ENCODE assay signal across 21 cellular contexts in the genomic region with DNA sequence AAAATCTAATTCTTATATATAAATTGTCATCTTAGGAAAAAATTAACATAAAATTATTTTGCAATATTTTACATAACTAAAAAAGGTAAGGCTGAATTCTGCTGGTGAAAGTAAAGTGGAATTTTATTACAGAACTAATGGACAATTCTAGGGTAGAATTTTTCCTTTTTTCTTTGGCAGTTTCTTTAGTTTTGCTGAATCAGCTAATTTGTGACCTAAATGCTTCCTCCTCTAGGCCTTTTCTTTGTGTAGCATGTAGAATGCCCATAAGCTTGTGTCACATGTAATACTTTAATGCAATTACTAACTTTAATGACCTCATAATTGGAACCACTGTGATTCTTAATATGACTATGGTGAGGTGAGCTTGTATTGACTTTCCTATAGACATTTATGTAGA.
DNase-seq lines count a peak whose midpoint lies in the region; ATAC-seq, FAIRE-seq and TF ChIP-seq lines count a peak whose summit lies in the region.
"Had no signal": no experiment of that assay in that cellular context is flagged by ENCODE, and none has a peak within 500 bp of the region (broad histone marks: within the 10 kb centered on the region; RNA-seq: fewer than 3 reads in every experiment).

No MANE protein-coding gene starts in this region.

- BruUV-seq in HepG2 (replicated peaks; lab: Mats Ljungman, UMichigan) (no TSS peak), K562 (replicated peaks; lab: Mats Ljungman, UMichigan) (no TSS peak)

- H2AFZ ChIP-seq in HepG2 (ENCODE audit: low read length): no peak overlapping the region
- H2AFZ ChIP-seq in K562 (ENCODE audit: low read depth, low read length): no peak overlapping the region

- H3K27ac Mint-ChIP-seq in HFFc6: no peak overlapping the region
- H3K27ac Mint-ChIP-seq: CD14-positive monocyte; CD4-positive, alpha-beta T cell; CD8-positive, alpha-beta memory T cell had no signal

- peaks cover 26% of the 10 kb centered on the region for H3K9me3 Mint-ChIP-seq in HFFc6
- H3K9me3 Mint-ChIP-seq: CD4-positive, alpha-beta T cell had no signal

- H3K9me1 ChIP-seq in K562 (ENCODE audit: control insufficient read depth, insufficient read depth, low read length): no peaks in the 10 kb centered on the region

- no peak overlapping the region for H3K9ac ChIP-seq in HepG2 (ENCODE audit: insufficient read depth, low read depth, low read length)
- H3K9ac ChIP-seq in K562 (ENCODE audit: insufficient read depth in 1 of 2, low read depth in 2 of 2, low read length in 2 of 2): no peak overlapping the region
- H3K9ac ChIP-seq: BLaER1 treated with 17β-estradiol and CSF1 and Interleukin-3, amounts not matched to agents 10 nM and 100 nM had no signal

- H3K27ac ChIP-seq in HepG2 (ENCODE audit: extremely low read length, insufficient read depth, low read length): no peak overlapping the region
- H3K27ac ChIP-seq in right lobe of liver: no peak overlapping the region
- no peak overlapping the region for H3K27ac ChIP-seq in K562 (ENCODE audit: extremely low read depth, low read depth, low read length)
- H3K27ac ChIP-seq: 22Rv1; BLaER1 treated with 17β-estradiol and CSF1 and Interleukin-3, amounts not matched to agents 10 nM and 100 nM had no signal

- no peaks in the 10 kb centered on the region for H3K4me1 Mint-ChIP-seq in HFFc6 (ENCODE audit: low read depth)
- H3K4me1 Mint-ChIP-seq: CD14-positive monocyte; CD8-positive, alpha-beta memory T cell had no signal

- peaks cover 87% of the 10 kb centered on the region for H3K9me3 ChIP-seq in HepG2 (ENCODE audit: low read length)
- peaks cover 0 to 5% (median 0%) of the 10 kb centered on the region in 4 donors for H3K9me3 ChIP-seq in right lobe of liver
- no peaks in the 10 kb centered on the region; the same call in 1 of the 2 replicates for H3K9me3 ChIP-seq in K562 (replicated peaks; ENCODE audit: control insufficient read depth, insufficient read depth, low read depth, low read length)
- H3K9me3 ChIP-seq: BE2C had no signal

- TF ChIP-seq RAD21 in HepG2 (CRISPR knock-in tag; IDR thresholded peaks at IDR 0.05) (no peak), K562 (CRISPR knock-in tag; conservative IDR thresholded peaks at IDR 0.05 in 1 of 2, IDR thresholded peaks at IDR 0.05 in 1 of 2) (no peak)

- H3K27me3 ChIP-seq in HepG2 (ENCODE audit: control insufficient read depth in 1 of 2, insufficient read depth in 2 of 2, low read length in 2 of 2): no peaks in the 10 kb centered on the region
- no peaks in the 10 kb centered on the region for H3K27me3 ChIP-seq in right lobe of liver
- no peaks in the 10 kb centered on the region for H3K27me3 ChIP-seq in K562 (ENCODE audit: control insufficient read depth in 2 of 2, insufficient read depth in 2 of 2, low read length in 2 of 2)
- H3K27me3 ChIP-seq: BE2C; BLaER1 treated with 17β-estradiol and CSF1 and Interleukin-3, amounts not matched to agents 10 nM and 100 nM had no signal

- H3K36me3 ChIP-seq in HepG2 (replicated peaks in 1 of 2; ENCODE audit: control insufficient read depth in 1 of 2, insufficient read depth in 2 of 2, low read length in 2 of 2): no peaks in the 10 kb centered on the region
- no peaks in the 10 kb centered on the region for H3K36me3 ChIP-seq in right lobe of liver
- no peaks in the 10 kb centered on the region for H3K36me3 ChIP-seq in K562 (ENCODE audit: control insufficient read depth, insufficient read depth, low read length)
- H3K36me3 ChIP-seq: BE2C; BLaER1 treated with 17β-estradiol and CSF1 and Interleukin-3, amounts not matched to agents 10 nM and 100 nM had no signal

- POLR2A ChIA-PET in HepG2 (lab: Yijun Ruan, JAX): no interaction called here
- POLR2A ChIA-PET in K562 (lab: Yijun Ruan, JAX): no interaction called here

- TF ChIP-seq POLR2A in HepG2 (IDR thresholded peaks at IDR 0.05; ENCODE audit: insufficient read depth in 1 of 2, low read depth in 2 of 2, low read length in 2 of 2) (no peak), right lobe of liver (IDR thresholded peaks at IDR 0.05) (no peak), K562 (conservative IDR thresholded peaks at IDR 0.05) (no peak)

- intact Hi-C loops in HepG2 (cut with micrococcal nuclease; ENCODE audit: unreplicated experiment) (no loop called here), right lobe of liver (cut with DNase I) (no loop called here), K562 (cut with micrococcal nuclease) (no loop called here)

- no peaks in the 10 kb centered on the region for H3K79me2 ChIP-seq in HepG2 (ENCODE audit: insufficient read depth, low read length)
- H3K79me2 ChIP-seq in K562 (ENCODE audit: control insufficient read depth, insufficient read depth, low read length): no peaks in the 10 kb centered on the region

- H3K36me3 Mint-ChIP-seq in HFFc6 (ENCODE audit: low read depth): no peaks in the 10 kb centered on the region; the same call in 1 of the 2 replicates
- H3K36me3 Mint-ChIP-seq: CD14-positive monocyte; CD8-positive, alpha-beta memory T cell had no signal

- no peak for TF ChIP-seq EP300 in HepG2 (IDR thresholded peaks at IDR 0.05; ENCODE audit: low read depth in 2 of 2, low read length in 2 of 2)
- TF ChIP-seq EP300 in HepG2 (CRISPR knock-in tag; IDR thresholded peaks at IDR 0.05; ENCODE audit: borderline replicate concordance): no peak
- TF ChIP-seq EP300 in K562 (IDR thresholded peaks at IDR 0.05; ENCODE audit: low read length): no peak

- no peaks in the 10 kb centered on the region for H3K27me3 Mint-ChIP-seq in HFFc6 (ENCODE audit: insufficient read depth)
- H3K27me3 Mint-ChIP-seq: CD4-positive, alpha-beta T cell; CD8-positive, alpha-beta memory T cell had no signal

- H3K4me2 ChIP-seq in HepG2 (ENCODE audit: low read depth, low read length) (no peak overlapping the region), K562 (ENCODE audit: insufficient read depth, low read length) (no peak overlapping the region)
- H3K4me2 ChIP-seq: BLaER1 treated with 17β-estradiol and CSF1 and Interleukin-3, amounts not matched to agents 10 nM and 100 nM had no signal

- H3K4me3 ChIP-seq in HepG2 (replicated peaks in 1 of 3; ENCODE audit: insufficient read depth in 1 of 3, low read depth in 2 of 3, low read length in 3 of 3) (no peak overlapping the region), right lobe of liver (no peak overlapping the region), K562 (no peak overlapping the region)
- H3K4me3 ChIP-seq: BLaER1 treated with 17β-estradiol and CSF1 and Interleukin-3, amounts not matched to agents 10 nM and 100 nM had no signal

- no peak for DNase-seq in HepG2 (ENCODE audit: low spot score)
- DNase-seq in right lobe of liver: no peak
- peak; percentile 77 for DNase-seq in NCI-H82 (lab: John Stamatoyannopoulos, UW)
- DNase-seq in K562 (ENCODE audit: extremely low read depth in 1 of 4, low spot score in 3 of 4): no peak
- DNase-seq in HFFc6: no peak
- no peak for DNase-seq in D721Med (ENCODE audit: insufficient read length, low spot score)
- DNase-seq: ACHN; AML-193; BE2C; CD4-positive, alpha-beta T cell; CD8-positive, alpha-beta memory T cell; DMS53; DMS79 treated with DMSO at 0.1 percent for 48 hours; GF-D8; GOT3 had no signal

- H3K4me1 ChIP-seq in HepG2 (ENCODE audit: insufficient read depth, low read length) (no peaks in the 10 kb centered on the region), right lobe of liver (no peaks in the 10 kb centered on the region), K562 (replicated peaks in 1 of 2; ENCODE audit: control insufficient read depth in 2 of 2, insufficient read depth in 2 of 2, low read length in 2 of 2) (no peaks in the 10 kb centered on the region)
- H3K4me1 ChIP-seq: BE2C; BLaER1 treated with 17β-estradiol and CSF1 and Interleukin-3, amounts not matched to agents 10 nM and 100 nM had no signal

- TF ChIP-seq CTCF in HepG2 (CRISPR knock-in tag; IDR thresholded peaks at IDR 0.05): no peak
- no peak for TF ChIP-seq CTCF in right lobe of liver (IDR thresholded peaks at IDR 0.05)
- no peak for TF ChIP-seq CTCF in K562 (IDR thresholded peaks at IDR 0.05 in 2 of 3, conservative IDR thresholded peaks at IDR 0.05 in 1 of 3; ENCODE audit: insufficient read depth in 2 of 3, low read depth in 1 of 3, low read length in 3 of 3)
- no peak for TF ChIP-seq CTCF in HFFc6 (IDR thresholded peaks at IDR 0.05)
- no peak for TF ChIP-seq CTCF in D721Med (IDR thresholded peaks at IDR 0.05; ENCODE audit: insufficient read depth, missing control alignments)

- H3K4me3 Mint-ChIP-seq in HFFc6: no peak overlapping the region
- H3K4me3 Mint-ChIP-seq: CD14-positive monocyte; CD4-positive, alpha-beta T cell; CD8-positive, alpha-beta memory T cell had no signal

- H4K20me1 ChIP-seq in HepG2 (ENCODE audit: insufficient read depth, low read length): no peaks in the 10 kb centered on the region
- H4K20me1 ChIP-seq in K562 (replicated peaks; ENCODE audit: control insufficient read depth, insufficient read depth, low read length): no peaks in the 10 kb centered on the region
- H4K20me1 ChIP-seq: BLaER1 treated with 17β-estradiol and CSF1 and Interleukin-3, amounts not matched to agents 10 nM and 100 nM had no signal

- CTCF ChIA-PET in HepG2 (lab: Yijun Ruan, JAX; ENCODE audit: low intra/inter-chr PET ratio, low total read pairs): no interaction called here
- CTCF ChIA-PET in K562 (lab: Yijun Ruan, JAX; ENCODE audit: low intra/inter-chr PET ratio): no interaction called here

- FAIRE-seq in HepG2 (lab: Jason Lieb, UNC): no peak
- no peak for FAIRE-seq in K562 (lab: Jason Lieb, UNC)
- no peak for FAIRE-seq in D721Med (lab: Jason Lieb, UNC)
- FAIRE-seq: GM12892 had no signal

- in situ Hi-C loops in HepG2 (cut with HindIII; ENCODE audit: extremely low pct_ligation_motif_present, low pct_unique_long_range_greater_than_20kb): no loop called here
- in situ Hi-C loops in K562 (cut with MboI): no loop called here

- ATAC-seq in HepG2: no peak
- ATAC-seq in right lobe of liver: no peak
- ATAC-seq in K562: no peak
- no peak for ATAC-seq in GM19467 (IDR thresholded peaks at IDR 0.05; ENCODE audit: unreplicated experiment)
- no peak for ATAC-seq in GM21381 (IDR thresholded peaks at IDR 0.05; ENCODE audit: unreplicated experiment)

TF ChIP-seq in HepG2, 621 proteins besides CTCF, POLR2A, EP300 and RAD21 (continues in another document):
- TF ChIP-seq ESRRA (CRISPR knock-in tag; IDR thresholded peaks at IDR 0.05; ENCODE audit: low read depth): no peak
- no peak for TF ChIP-seq ERF (CRISPR knock-in tag; IDR thresholded peaks at IDR 0.05)

TF ChIP-seq in K562, 482 proteins besides CTCF, POLR2A, EP300 and RAD21 (continues in another document):
- TF ChIP-seq SMARCE1 (IDR thresholded peaks at IDR 0.05) (no peak), SIN3B (IDR thresholded peaks at IDR 0.05; ENCODE audit: low read depth) (no peak), MAFG (tag; conservative IDR thresholded peaks at IDR 0.05) (peak; percentile 82), MAFF (IDR thresholded peaks at IDR 0.05; ENCODE audit: low read length) (peak; percentile 95), TGIF2 (CRISPR knock-in tag; IDR thresholded peaks at IDR 0.05) (no peak), ZNF551 (CRISPR knock-in tag; IDR thresholded peaks at IDR 0.05) (no peak)
